Comparison of ENCODE assay signal across 8 cellular contexts in genomic region chr7:75638607-75639070, GRCh38.
DNase-seq lines count a peak whose midpoint lies in the region; ATAC-seq and TF ChIP-seq lines count a peak whose summit lies in the region.

No MANE protein-coding gene starts in this region.

- no peak overlapping the region for H3K4me3 ChIP-seq in SU-DHL-6 (ENCODE audit: insufficient read depth, low read length, poor library complexity, severe bottlenecking)
- H3K4me3 ChIP-seq in esophagus muscularis mucosa, result peak overlapping the region; percentile 79 to 88 (median 86)
- peak overlapping the region; percentile 57 to 64 for H3K4me3 ChIP-seq in muscle layer of colon (ENCODE audit: low read depth in 1 of 2, low read length in 2 of 2)
- H3K4me3 ChIP-seq in aorta (ENCODE audit: low read length in 2 of 2), result peak overlapping the region; percentile 32 to 85

- H3K9me2 ChIP-seq in SU-DHL-6 (replicated peaks; ENCODE audit: insufficient read depth, low read length), result no peaks in the 10 kb centered on the region

- no peak overlapping the region for H3K9ac ChIP-seq in SU-DHL-6 (ENCODE audit: low read length)
- H3K9ac ChIP-seq in muscle layer of colon (ENCODE audit: low read length), result no peak overlapping the region

- CTCF ChIA-PET in activated naive CD4-positive, alpha-beta T cell treated with anti-CD3 and anti-CD28 coated beads, Interleukin-2, amount 10 ng/mL, durations not matched to agents 7 days and 5 days (lab: Charles Lee), result no interaction called here
- CTCF ChIA-PET in GM10248 (lab: Yijun Ruan, JAX), result no interaction called here

- intact Hi-C loops in esophagus muscularis mucosa (cut with DNase I), result no loop called here
- intact Hi-C loops in aorta (cut with DNase I), result no loop called here

- WGBS in esophagus muscularis mucosa, result 2% methylated on average over 31 of the region's 35 CpGs
- WGBS in aorta, 2 donors, result 0 to 1% methylated on average over 33 to 35 of the region's 35 CpGs

- H3K27ac ChIP-seq in SU-DHL-6 (ENCODE audit: low read depth, low read length) (no peak overlapping the region), esophagus muscularis mucosa (replicated peaks in 1 of 4) (peak overlapping the region; percentile 75 to 84 (median 80)), muscle layer of colon (ENCODE audit: low read depth, low read length) (peak overlapping the region; percentile 52), aorta (ENCODE audit: low read depth in 1 of 2, low read length in 2 of 2) (peak overlapping the region in 1 of 2 donors; percentile 2)

- H3K36me3 ChIP-seq in SU-DHL-6 (ENCODE audit: low read length) (no peaks in the 10 kb centered on the region), esophagus muscularis mucosa (no peaks in the 10 kb centered on the region), muscle layer of colon (ENCODE audit: insufficient read depth, low read length) (no peaks in the 10 kb centered on the region), aorta (ENCODE audit: control insufficient read depth in 1 of 2, insufficient read depth in 2 of 2, low read length in 1 of 2) (no peaks in the 10 kb centered on the region)

- H3K9me3 ChIP-seq in SU-DHL-6 (ENCODE audit: insufficient read depth, low read length) (no peaks in the 10 kb centered on the region), esophagus muscularis mucosa (no peaks in the 10 kb centered on the region), muscle layer of colon (ENCODE audit: low read length) (no peaks in the 10 kb centered on the region), aorta (ENCODE audit: control insufficient read depth, low read length) (no peaks in the 10 kb centered on the region)

- H3K4me3 Mint-ChIP-seq in activated naive CD4-positive, alpha-beta T cell treated with anti-CD3 and anti-CD28 coated beads, Interleukin-2, amount 10 ng/mL, durations not matched to agents 7 days and 5 days, result peak overlapping the region; percentile 52

- no peak for DNase-seq in activated naive CD4-positive, alpha-beta T cell treated with anti-CD3 and anti-CD28 coated beads, Interleukin-2, amount 10 ng/mL, durations not matched to agents 7 days and 5 days
- DNase-seq in activated naive CD4-positive, alpha-beta T cell (lab: John Stamatoyannopoulos, UW), result no peak
- DNase-seq in esophagus muscularis mucosa (ENCODE audit: extremely low spot score) (no peak), aorta (peak; percentile 72 to 90), GM10248 (ENCODE audit: extremely low spot score) (no peak), KG1 (lab: John Stamatoyannopoulos, UW) (no peak)

- H3K4me1 ChIP-seq in esophagus muscularis mucosa, result peaks cover 6 to 32% (median 24%) of the 10 kb centered on the region in 4 donors
- peaks cover 15% of the 10 kb centered on the region for H3K4me1 ChIP-seq in muscle layer of colon (ENCODE audit: insufficient read depth, low read length)
- H3K4me1 ChIP-seq in aorta (ENCODE audit: control insufficient read depth in 1 of 2, insufficient read depth in 2 of 2, low read length in 2 of 2), result peaks cover 5 to 6% of the 10 kb centered on the region in 2 donors

- peaks cover 5% of the 10 kb centered on the region for H3K9me3 Mint-ChIP-seq in activated naive CD4-positive, alpha-beta T cell treated with anti-CD3 and anti-CD28 coated beads, Interleukin-2, amount 10 ng/mL, durations not matched to agents 7 days and 5 days

- peaks cover 58% of the 10 kb centered on the region for H3K27me3 Mint-ChIP-seq in activated naive CD4-positive, alpha-beta T cell treated with anti-CD3 and anti-CD28 coated beads, Interleukin-2, amount 10 ng/mL, durations not matched to agents 7 days and 5 days

- peaks cover 10% of the 10 kb centered on the region for H3K4me1 Mint-ChIP-seq in activated naive CD4-positive, alpha-beta T cell treated with anti-CD3 and anti-CD28 coated beads, Interleukin-2, amount 10 ng/mL, durations not matched to agents 7 days and 5 days

- no peaks in the 10 kb centered on the region for H4K20me1 ChIP-seq in SU-DHL-6 (ENCODE audit: low read depth, low read length)

- no peaks in the 10 kb centered on the region for H3F3A ChIP-seq in SU-DHL-6 (ENCODE audit: insufficient read depth)

- TF ChIP-seq EP300 in esophagus muscularis mucosa (IDR thresholded peaks at IDR 0.05), result no peak

- TF ChIP-seq POLR2A in esophagus muscularis mucosa (IDR thresholded peaks at IDR 0.05; ENCODE audit: low read depth), result no peak

- POLR2A ChIA-PET in GM10248 (lab: Yijun Ruan, JAX), result no interaction called here

- H3K79me2 ChIP-seq in SU-DHL-6 (ENCODE audit: insufficient read depth, low read length), result no peaks in the 10 kb centered on the region

- peak overlapping the region; percentile 33 for H3K4me2 ChIP-seq in SU-DHL-6 (ENCODE audit: low read depth, low read length, poor library complexity, severe bottlenecking)

- H3K36me3 Mint-ChIP-seq in activated naive CD4-positive, alpha-beta T cell treated with anti-CD3 and anti-CD28 coated beads, Interleukin-2, amount 10 ng/mL, durations not matched to agents 7 days and 5 days, result no peaks in the 10 kb centered on the region

- H3K27me3 ChIP-seq in SU-DHL-6 (ENCODE audit: low read length), result no peaks in the 10 kb centered on the region
- no peaks in the 10 kb centered on the region for H3K27me3 ChIP-seq in esophagus muscularis mucosa
- H3K27me3 ChIP-seq in muscle layer of colon (ENCODE audit: control insufficient read depth in 1 of 2, insufficient read depth in 2 of 2, low read length in 2 of 2), result no peaks in the 10 kb centered on the region
- H3K27me3 ChIP-seq in aorta (ENCODE audit: control insufficient read depth in 1 of 2, insufficient read depth in 2 of 2, low read length in 1 of 2), result no peaks in the 10 kb centered on the region

- ATAC-seq in aorta (ENCODE audit: low FRiP score), result peak; percentile 71

- TF ChIP-seq CTCF in SU-DHL-6 (IDR thresholded peaks at IDR 0.05; ENCODE audit: insufficient read depth, low read length, poor library complexity, severe bottlenecking), result no peak
- TF ChIP-seq CTCF in esophagus muscularis mucosa (IDR thresholded peaks at IDR 0.05), result no peak
- TF ChIP-seq CTCF in GM10248 (IDR thresholded peaks at IDR 0.05; ENCODE audit: control extremely low read depth, extremely low read depth, low read depth, missing control alignments), result no peak

- H2AFZ ChIP-seq in SU-DHL-6 (ENCODE audit: low read depth, low read length, severe bottlenecking), result no peak overlapping the region

- no peak overlapping the region for H3K27ac Mint-ChIP-seq in activated naive CD4-positive, alpha-beta T cell treated with anti-CD3 and anti-CD28 coated beads, Interleukin-2, amount 10 ng/mL, durations not matched to agents 7 days and 5 days

Comparison
In these comparisons a context has a peak if more than half of its experiments do, and no peak if none do; other contexts are left out.
1. DNase-seq: peak in aorta (2 of 2); none in activated naive CD4-positive, alpha-beta T cell treated with anti-CD3 and anti-CD28 coated beads, Interleukin-2, amount 10 ng/mL, durations not matched to agents 7 days and 5 days (single experiment), activated naive CD4-positive, alpha-beta T cell (0 of 4), esophagus muscularis mucosa (single experiment), GM10248 (single experiment) and KG1 (single experiment).